12 cellular contexts compared by ENCODE assay signal in the genomic region with DNA sequence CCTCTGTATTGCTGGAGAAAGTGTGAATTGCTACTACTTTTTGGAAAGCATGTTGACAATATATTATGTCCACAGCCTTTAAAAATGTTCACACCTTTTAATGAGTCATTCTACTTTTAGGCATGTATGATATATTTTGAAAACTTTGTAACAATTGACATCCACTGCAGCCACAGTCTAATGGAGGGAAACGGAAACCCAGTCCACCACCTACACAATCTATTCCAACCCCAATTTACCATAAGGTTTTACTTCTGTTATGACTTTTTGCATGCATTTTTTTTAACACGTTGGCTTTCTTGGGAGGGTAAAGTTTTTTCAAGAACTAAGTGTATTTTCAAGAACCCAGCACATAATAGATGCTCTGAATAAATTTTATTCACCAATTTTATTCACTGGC. TPM values are rescaled to one million over a fixed set of nuclear protein-coding genes. Genes with fewer than 3 reads are reported as not detected.
A peak's percentile ranks its signal among the peaks of the same experiment; 100 is the strongest.
DNase-seq lines count a peak whose midpoint lies in the region; ATAC-seq, FAIRE-seq and TF ChIP-seq lines count a peak whose summit lies in the region.
"Had no signal": no experiment of that assay in that cellular context is flagged by ENCODE, and none has a peak within 500 bp of the region (broad histone marks: within the 10 kb centered on the region; RNA-seq: fewer than 3 reads in every experiment).

No MANE protein-coding gene starts in this region.

- CTCF ChIA-PET in activated CD4-positive, alpha-beta T cell treated with anti-CD3 and anti-CD28 coated beads for 36 hours (lab: Charles Lee), result no interaction called here

- intact Hi-C loops in activated CD4-positive, alpha-beta T cell treated with anti-CD3 and anti-CD28 coated beads for 36 hours (cut with DNase I, micrococcal nuclease), result loop anchor here in 1 of 2 experiments (5.0 kb wide), 1 partner anchor 461 kb away; no protein-coding TSS in a partner anchor

- no peaks in the 10 kb centered on the region for H3K36me3 Mint-ChIP-seq in activated CD4-positive, alpha-beta T cell treated with anti-CD3 and anti-CD28 coated beads for 36 hours (ENCODE audit: low read depth)
- peaks cover 2% of the 10 kb centered on the region for H3K36me3 Mint-ChIP-seq in activated naive CD8-positive, alpha-beta T cell treated with anti-CD3 and anti-CD28 coated beads for 36 hours

- no peaks in the 10 kb centered on the region for H3K9me3 Mint-ChIP-seq in activated CD4-positive, alpha-beta T cell treated with anti-CD3 and anti-CD28 coated beads for 36 hours (ENCODE audit: low read depth)
- peaks cover 3% of the 10 kb centered on the region for H3K9me3 Mint-ChIP-seq in activated naive CD8-positive, alpha-beta T cell treated with anti-CD3 and anti-CD28 coated beads for 36 hours

- FAIRE-seq in HTR-8/SVneo (lab: Jason Lieb, UNC), result no peak

- no peak overlapping the region for H3K4me3 Mint-ChIP-seq in activated CD4-positive, alpha-beta T cell treated with anti-CD3 and anti-CD28 coated beads for 36 hours
- H3K4me3 Mint-ChIP-seq in activated naive CD8-positive, alpha-beta T cell treated with anti-CD3 and anti-CD28 coated beads for 36 hours, result peak overlapping the region; percentile 37

- peak; percentile 35 for ATAC-seq in activated CD4-positive, alpha-beta T cell treated with anti-CD3 and anti-CD28 coated beads for 36 hours
- ATAC-seq in HG03060 (IDR thresholded peaks at IDR 0.05; ENCODE audit: low read depth, unreplicated experiment), result peak; percentile 37
- no peak for ATAC-seq in HG03039 (IDR thresholded peaks at IDR 0.05; ENCODE audit: unreplicated experiment)

- H3K27ac Mint-ChIP-seq in activated CD4-positive, alpha-beta T cell treated with anti-CD3 and anti-CD28 coated beads for 36 hours, result no peak overlapping the region
- H3K27ac Mint-ChIP-seq in activated naive CD8-positive, alpha-beta T cell treated with anti-CD3 and anti-CD28 coated beads for 36 hours, result peak overlapping the region; percentile 80

- POLR2A ChIA-PET in activated CD4-positive, alpha-beta T cell treated with anti-CD3 and anti-CD28 coated beads for 36 hours (lab: Charles Lee), result no interaction called here

- H3K4me1 Mint-ChIP-seq in activated CD4-positive, alpha-beta T cell treated with anti-CD3 and anti-CD28 coated beads for 36 hours, result peaks cover 28% of the 10 kb centered on the region
- peaks cover 42% of the 10 kb centered on the region for H3K4me1 Mint-ChIP-seq in activated naive CD8-positive, alpha-beta T cell treated with anti-CD3 and anti-CD28 coated beads for 36 hours

- peaks cover 39% of the 10 kb centered on the region for H3K27me3 Mint-ChIP-seq in activated CD4-positive, alpha-beta T cell treated with anti-CD3 and anti-CD28 coated beads for 36 hours
- H3K27me3 Mint-ChIP-seq in activated naive CD8-positive, alpha-beta T cell treated with anti-CD3 and anti-CD28 coated beads for 36 hours, result peaks cover 28% of the 10 kb centered on the region

- DNase-seq in activated CD4-positive, alpha-beta T cell treated with anti-CD3 and anti-CD28 coated beads for 36 hours, result peak; percentile 32
- DNase-seq in activated CD4-positive, alpha-beta T cell treated with anti-CD3 and anti-CD28 coated beads for 1 hour, result no peak
- peak; percentile 52 for DNase-seq in GM20000 (ENCODE audit: low spot score)
- peak; percentile 46 for DNase-seq in activated naive CD8-positive, alpha-beta T cell treated with anti-CD3 and anti-CD28 coated beads for 36 hours
- DNase-seq in NCI-H2196 treated with DMSO at 0.1 percent for 48 hours (lab: John Stamatoyannopoulos, UW; ENCODE audit: unreplicated experiment), result no peak
- no peak for DNase-seq in HTR-8/SVneo (ENCODE audit: insufficient read length, low spot score)
- DNase-seq: DMS53; hippocampal formation; NCI-H2107; stimulated activated CD8-positive, alpha-beta memory T cell treated with anti-CD3 and anti-CD28 coated beads, Interleukin-4, amount 100 ng/mL, for 48 hours had no signal

- TF ChIP-seq CTCF in GM20000 (IDR thresholded peaks at IDR 0.05; ENCODE audit: extremely low read depth, missing control alignments), result no peak

RNA-seq across cellular contexts. Expression of gene ATP8B1, which starts 38.5 kb away (rescaled TPM):
- not detected for total RNA-seq in activated CD4-positive, alpha-beta T cell treated with anti-CD3 and anti-CD28 coated beads for 36 hours
- 1 to 10 TPM; 1.4 to 1.5 TPM for total RNA-seq in activated naive CD8-positive, alpha-beta T cell treated with anti-CD3 and anti-CD28 coated beads for 36 hours

Comparison
In these comparisons a context has a peak if more than half of its experiments do, and no peak if none do; other contexts are left out.
1. DNase-seq: peak in activated CD4-positive, alpha-beta T cell treated with anti-CD3 and anti-CD28 coated beads for 36 hours (single experiment), GM20000 (single experiment) and activated naive CD8-positive, alpha-beta T cell treated with anti-CD3 and anti-CD28 coated beads for 36 hours (single experiment); none in activated CD4-positive, alpha-beta T cell treated with anti-CD3 and anti-CD28 coated beads for 1 hour (single experiment), NCI-H2196 treated with DMSO at 0.1 percent for 48 hours (single experiment) and HTR-8/SVneo (single experiment).